In the genomic region with DNA sequence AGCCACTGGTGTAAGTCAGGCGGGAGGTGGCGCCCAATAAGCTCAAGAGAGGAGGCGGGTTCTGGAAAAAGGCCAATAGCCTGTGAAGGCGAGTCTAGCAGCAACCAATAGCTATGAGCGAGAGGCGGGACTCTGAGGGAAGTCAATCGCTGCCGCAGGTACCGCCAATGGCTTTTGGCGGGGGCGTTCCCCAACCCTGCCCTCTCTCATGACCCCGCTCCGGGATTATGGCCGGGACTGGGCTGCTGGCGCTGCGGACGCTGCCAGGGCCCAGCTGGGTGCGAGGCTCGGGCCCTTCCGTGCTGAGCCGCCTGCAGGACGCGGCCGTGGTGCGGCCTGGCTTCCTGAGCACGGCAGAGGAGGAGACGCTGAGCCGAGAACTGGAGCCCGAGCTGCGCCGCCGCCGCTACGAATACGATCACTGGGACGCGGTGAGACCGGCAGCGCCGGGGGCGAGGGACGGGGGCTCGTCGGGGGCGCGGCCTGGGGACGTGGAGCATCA, we compare ENCODE assay signal across 8 cellular contexts. TPM values are rescaled to one million over a fixed set of nuclear protein-coding genes. Genes with fewer than 3 reads are reported as not detected.
DNase-seq lines count a peak whose midpoint lies in the region; ATAC-seq and TF ChIP-seq lines count a peak whose summit lies in the region.

TSS of gene ALKBH7 (plus strand) at position 201 of the 502 bp plus-strand sequence. CDS start at position 228, 27 bp downstream.

- H3K36me3 ChIP-seq in ascending aorta (peaks cover 12 to 18% of the 10 kb centered on the region in 2 donors), right atrium auricular region (peaks cover 14% of the 10 kb centered on the region), prostate gland (peaks cover 0 to 5% of the 10 kb centered on the region in 2 donors)

- 0% methylated on average over 47 of the region's 47 CpGs for WGBS in prostate gland

- intact Hi-C loops in ascending aorta (cut with DNase I) (loop anchor here (1.0 to 5.0 kb wide), 10 partner anchors 11 to 1555 kb away; partner anchors contain the start of genes CLPP, CTXN1, GPR108 and GTF2F1), prostate gland (cut with DNase I) (loop anchor here (1.0 to 5.0 kb wide), 2 partner anchors 21 to 95 kb away; partner anchors contain the start of genes GTF2F1 and MLLT1)

- in situ Hi-C loops in GM13976 (cut with MboI; ENCODE audit: low sequenced_read_pairs, unreplicated experiment), result no loop called here

- H3K4me1 ChIP-seq in ascending aorta (peaks cover 3 to 5% of the 10 kb centered on the region in 2 donors), right atrium auricular region (peaks cover 0 to 14% of the 10 kb centered on the region in 2 donors), prostate gland (replicated peaks) (peaks cover 3% of the 10 kb centered on the region)

- peak; percentile 71 for TF ChIP-seq POLR2A in prostate gland (IDR thresholded peaks at IDR 0.05)

- H3K27me3 ChIP-seq in ascending aorta (no peaks in the 10 kb centered on the region), right atrium auricular region (no peaks in the 10 kb centered on the region), prostate gland (replicated peaks; ENCODE audit: insufficient read depth) (no peaks in the 10 kb centered on the region)

- peak; percentile 81 for ATAC-seq in HG02885 (IDR thresholded peaks at IDR 0.05; ENCODE audit: poor library complexity, unreplicated experiment)

- DNase-seq in GM13976 (ENCODE audit: low spot score) (peak; percentile 94), NCI-H1694 treated with DMSO at 0.1 percent for 48 hours (lab: John Stamatoyannopoulos, UW) (peak; percentile 98), T-helper 2 cell (peak; percentile 82 to 100 (median 96)), ascending aorta (ENCODE audit: low spot score in 2 of 2) (peak; percentile 98 to 100), right atrium auricular region (ENCODE audit: low spot score) (peak; percentile 100), prostate gland (ENCODE audit: low spot score) (peak; percentile 100), ureter (ENCODE audit: low spot score) (peak; percentile 99)

- TF ChIP-seq CTCF in GM13976 (IDR thresholded peaks at IDR 0.05; ENCODE audit: borderline replicate concordance, control extremely low read depth, extremely low read depth, insufficient read depth, missing control alignments) (no peak), ascending aorta (IDR thresholded peaks at IDR 0.05) (no peak), right atrium auricular region (IDR thresholded peaks at IDR 0.05) (no peak), prostate gland (IDR thresholded peaks at IDR 0.05) (peak in 1 of 4 experiments; percentile 2)

- H3K4me3 ChIP-seq in ascending aorta, result peak within 1 kb of the TSS; percentile 75 to 88
- peak within 1 kb of the TSS; percentile 87 to 99 for H3K4me3 ChIP-seq in right atrium auricular region
- H3K4me3 ChIP-seq in prostate gland, result peak within 1 kb of the TSS; percentile 74 to 85

- H3K27ac ChIP-seq in ascending aorta (peak within 1 kb of the TSS; percentile 93 to 99), right atrium auricular region (peak within 1 kb of the TSS; percentile 99), prostate gland (peak within 1 kb of the TSS; percentile 99)

- no peaks in the 10 kb centered on the region for H3K9me3 ChIP-seq in ascending aorta
- no peaks in the 10 kb centered on the region for H3K9me3 ChIP-seq in right atrium auricular region
- H3K9me3 ChIP-seq in prostate gland, result no peaks in the 10 kb centered on the region

RNA-seq across cellular contexts. Expression of gene ALKBH7, which starts in this region (rescaled TPM):
- 68.8 TPM for total RNA-seq in ascending aorta
- total RNA-seq in right atrium auricular region, result 10 to 100 TPM; 71.7 to 93.7 TPM
- total RNA-seq in prostate gland, result 100 to 1,000 TPM; 101 to 111 TPM
- total RNA-seq in ureter, result 60.7 TPM

Comparison
In these comparisons a context has a peak if more than half of its experiments do, and no peak if none do; other contexts are left out.
1. Peak in every context shown above with its lines: DNase-seq, ATAC-seq, H3K4me3 ChIP-seq and H3K27ac ChIP-seq.